In the genomic region with DNA sequence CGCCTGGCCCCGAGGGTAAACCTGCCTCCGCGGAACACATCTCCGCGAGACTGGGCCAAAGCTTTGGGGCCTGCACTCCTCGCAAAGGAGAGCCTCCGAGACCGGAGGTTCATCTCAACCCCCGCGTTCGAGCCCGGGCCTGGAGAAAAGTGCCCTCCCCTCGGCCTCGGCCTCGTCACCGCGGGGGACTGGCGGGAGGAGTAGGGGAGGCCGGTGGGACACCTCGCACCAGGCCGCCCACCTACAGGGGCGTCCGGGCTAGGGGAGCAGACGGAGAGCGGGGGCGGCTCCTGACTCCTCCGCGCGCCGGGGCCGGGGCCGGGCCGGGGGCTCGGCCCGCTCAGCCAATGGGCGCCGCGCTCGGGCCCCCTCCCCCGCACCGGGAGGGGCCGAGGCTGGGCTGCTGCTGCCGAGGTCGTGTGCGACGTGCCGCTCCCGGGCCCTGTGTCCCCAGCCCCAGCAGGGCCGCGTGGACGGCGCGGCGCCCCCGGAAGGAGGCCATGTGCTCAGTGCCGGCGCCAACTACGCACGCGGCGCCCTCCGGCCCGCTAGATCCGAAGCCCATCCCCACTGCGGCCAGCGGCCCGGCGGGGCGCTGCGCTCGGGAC, we compare ENCODE assay signal across 8 cellular contexts. TPM values are rescaled to one million over a fixed set of nuclear protein-coding genes. Genes with fewer than 3 reads are reported as not detected.
DNase-seq lines count a peak whose midpoint lies in the region; ATAC-seq and TF ChIP-seq lines count a peak whose summit lies in the region.

No MANE protein-coding gene starts in this region.

- H3K36me3 ChIP-seq in BJ (ENCODE audit: control insufficient read depth, insufficient read depth, low read length) (peaks cover 8% of the 10 kb centered on the region), stomach smooth muscle (ENCODE audit: control insufficient read depth in 2 of 2, insufficient read depth in 2 of 2, low read length in 2 of 2) (no peaks in the 10 kb centered on the region)

- H3K27me3 Mint-ChIP-seq in natural killer cell treated with Interleukin-12 subunit alpha and Interleukin-12 subunit beta and Interleukin-15 and Interleukin-18, amount 100 ng/mL, for 72 hours, result peaks cover 8 to 9% of the 10 kb centered on the region in 2 donors

- H3K27ac Mint-ChIP-seq in natural killer cell treated with Interleukin-12 subunit alpha and Interleukin-12 subunit beta and Interleukin-15 and Interleukin-18, amount 100 ng/mL, for 72 hours, result peak overlapping the region; percentile 93 to 95

- no peaks in the 10 kb centered on the region for H3K9me3 ChIP-seq in stomach smooth muscle (ENCODE audit: control insufficient read depth in 2 of 2, low read length in 2 of 2)

- ATAC-seq in GM19025 (IDR thresholded peaks at IDR 0.05; ENCODE audit: low read depth, unreplicated experiment) (peak; percentile 43), HG03159 (IDR thresholded peaks at IDR 0.05; ENCODE audit: unreplicated experiment) (peak; percentile 49)
- peak; percentile 74 to 81 for ATAC-seq in natural killer cell treated with Interleukin-12 subunit alpha and Interleukin-12 subunit beta and Interleukin-15 and Interleukin-18, amount 100 ng/mL, for 72 hours

- no peak for TF ChIP-seq CTCF in BJ (IDR thresholded peaks at IDR 0.05; ENCODE audit: insufficient read depth, low read depth, low read length)

- H3K27ac ChIP-seq in stomach smooth muscle (ENCODE audit: low read length), result peak overlapping the region; percentile 64

- H3K4me1 ChIP-seq in stomach smooth muscle (ENCODE audit: control insufficient read depth, insufficient read depth, low read length), result peaks cover 30% of the 10 kb centered on the region

- peak overlapping the region; percentile 69 to 74 for H3K9ac ChIP-seq in stomach smooth muscle (ENCODE audit: low read length in 2 of 2)

- CTCF ChIA-PET in BJ (lab: Yijun Ruan, JAX), result interaction anchor here (1.9 kb wide), 1 partner anchor 115 kb away, joined by 12 read pairs; no protein-coding TSS in a partner anchor

- H3K4me3 ChIP-seq in BJ (ENCODE audit: low read depth, low read length), result peak overlapping the region; percentile 87
- H3K4me3 ChIP-seq in stomach smooth muscle (ENCODE audit: low read length in 2 of 2), result peak overlapping the region; percentile 89 to 90

- peak overlapping the region; percentile 90 for H3K4me3 Mint-ChIP-seq in natural killer cell treated with Interleukin-12 subunit alpha and Interleukin-12 subunit beta and Interleukin-15 and Interleukin-18, amount 100 ng/mL, for 72 hours

- peaks cover 46 to 50% of the 10 kb centered on the region in 2 donors for H3K4me1 Mint-ChIP-seq in natural killer cell treated with Interleukin-12 subunit alpha and Interleukin-12 subunit beta and Interleukin-15 and Interleukin-18, amount 100 ng/mL, for 72 hours (ENCODE audit: low read depth in 2 of 2)

- H3K27me3 ChIP-seq in BJ (ENCODE audit: control insufficient read depth, insufficient read depth, low read length), result no peaks in the 10 kb centered on the region
- H3K27me3 ChIP-seq in stomach smooth muscle (ENCODE audit: control insufficient read depth in 1 of 2, insufficient read depth in 2 of 2, low read length in 2 of 2), result peaks cover 0 to 2% of the 10 kb centered on the region in 2 donors

- H3K9me3 Mint-ChIP-seq in natural killer cell treated with Interleukin-12 subunit alpha and Interleukin-12 subunit beta and Interleukin-15 and Interleukin-18, amount 100 ng/mL, for 72 hours, result no peaks in the 10 kb centered on the region

- POLR2A ChIA-PET in BJ (lab: Charles Lee), result no interaction called here

- DNase-seq in BJ (ENCODE audit: low read depth), result no peak
- DNase-seq in NOMO-1 treated with DMSO at 0.1 percent for 48 hours (lab: John Stamatoyannopoulos, UW; ENCODE audit: unreplicated experiment), result peak; percentile 36
- DNase-seq in activated T-cell treated with anti-CD3 and anti-CD28 coated beads, Interleukin-2, amount 50 U/mL, for 48 hours, result peak; percentile 69 to 81
- DNase-seq in fibroblast of gingiva (ENCODE audit: low read depth), result peak; percentile 52
- DNase-seq in natural killer cell treated with Interleukin-12 subunit alpha and Interleukin-12 subunit beta and Interleukin-15 and Interleukin-18, amount 100 ng/mL, for 72 hours (ENCODE audit: low spot score), result peak; percentile 87

- H3K36me3 Mint-ChIP-seq in natural killer cell treated with Interleukin-12 subunit alpha and Interleukin-12 subunit beta and Interleukin-15 and Interleukin-18, amount 100 ng/mL, for 72 hours, result no peaks in the 10 kb centered on the region

RNA-seq across cellular contexts. Expression of gene SLC2A1, which starts 0.7 kb away (rescaled TPM):
- polyA plus RNA-seq in BJ (2011; rRNA removed), result 100 and 193 TPM in 2 replicates
- polyA minus RNA-seq in BJ (2011; rRNA and poly(A)+ RNA removed), result 92.4 and 93.5 TPM in 2 replicates
- 100 to 1,000 TPM; 105 to 131 TPM for total RNA-seq in natural killer cell treated with Interleukin-12 subunit alpha and Interleukin-12 subunit beta and Interleukin-15 and Interleukin-18, amount 100 ng/mL, for 72 hours
